ENCODE assay signal across 8 cellular contexts in genomic region chrX:56946201-56946600, GRCh38. TPM values are rescaled to one million over a fixed set of nuclear protein-coding genes. Genes with fewer than 3 reads are reported as not detected.
DNase-seq lines count a peak whose midpoint lies in the region; FAIRE-seq and TF ChIP-seq lines count a peak whose summit lies in the region.
"Not testable (repeated sequence)": the region's sequence is repeated elsewhere in the genome, so short reads cannot be mapped to it uniquely, and the experiment has no call there.

No MANE protein-coding gene starts in this region.

- not testable (repeated sequence) for H3K79me2 ChIP-seq in endothelial cell of umbilical vein (ENCODE audit: control insufficient read depth, insufficient read depth, low read length)

- not testable (repeated sequence) for H4K20me1 ChIP-seq in endothelial cell of umbilical vein (replicated peaks; ENCODE audit: control insufficient read depth, extremely low read depth, insufficient read depth, low read length)

- intact Hi-C loops in endothelial cell of umbilical vein (cut with micrococcal nuclease); thyroid gland (cut with DNase I): not testable (repeated sequence)

- H3K9ac ChIP-seq in endothelial cell of umbilical vein (replicated peaks; ENCODE audit: extremely low read depth, insufficient read depth, low read length) = not testable (repeated sequence)

- H3K9me3 ChIP-seq in endothelial cell of umbilical vein (replicated peaks; ENCODE audit: control insufficient read depth, insufficient read depth, low read length); thyroid gland: not testable (repeated sequence)

- not testable (repeated sequence) for H2AFZ ChIP-seq in endothelial cell of umbilical vein (ENCODE audit: low read depth, low read length)

- not testable (repeated sequence) for H3K4me3 Mint-ChIP-seq in HFFc6

- 15 to 25% methylated on average over 2 of the region's 2 CpGs for WGBS in thyroid gland, 2 donors

- not testable (repeated sequence) for H3K36me3 Mint-ChIP-seq in HFFc6 (ENCODE audit: low read depth)

- not testable (repeated sequence) for H3K27me3 ChIP-seq in endothelial cell of umbilical vein (ENCODE audit: control insufficient read depth in 2 of 2, insufficient read depth in 2 of 2, low read length in 2 of 2); thyroid gland

- CTCF ChIA-PET in endothelial cell of umbilical vein (lab: Charles Lee) = not testable (repeated sequence)

- dilution Hi-C loops in endothelial cell of umbilical vein (cut with MboI; ENCODE audit: extremely low pct_ligation_motif_present, low sequenced_read_pairs) = not testable (repeated sequence)

- peak; percentile 76 for DNase-seq in DMS 273 (lab: John Stamatoyannopoulos, UW; ENCODE audit: unreplicated experiment)
- DNase-seq in HFFc6 = peak; percentile 73
- peak; percentile 85 for DNase-seq in NCI-H2029 (lab: John Stamatoyannopoulos, UW)
- DNase-seq in NCI-H748 (lab: John Stamatoyannopoulos, UW; ENCODE audit: unreplicated experiment) = peak; percentile 48
- DNase-seq in endothelial cell of umbilical vein (ENCODE audit: low read depth, low spot score) = peak; percentile 33
- DNase-seq in kidney tubule cell (ENCODE audit: low spot score) = peak; percentile 75
- DNase-seq in thyroid gland = peak; percentile 42 to 45

- not testable (repeated sequence) for H3K4me2 ChIP-seq in endothelial cell of umbilical vein (ENCODE audit: insufficient read depth, low read length)

- H3K36me3 ChIP-seq in endothelial cell of umbilical vein (ENCODE audit: control insufficient read depth in 2 of 2, extremely low read depth in 1 of 2, insufficient read depth in 2 of 2, low read length in 2 of 2); thyroid gland: not testable (repeated sequence)

- not testable (repeated sequence) for H3K4me3 ChIP-seq in endothelial cell of umbilical vein (replicated peaks in 1 of 3; ENCODE audit: insufficient read depth in 1 of 3, low read depth in 1 of 3, low read length in 3 of 3); thyroid gland (replicated peaks in 1 of 3)

- H3K27ac Mint-ChIP-seq in HFFc6 = not testable (repeated sequence)

- H3K4me1 ChIP-seq in endothelial cell of umbilical vein (ENCODE audit: control insufficient read depth, extremely low read depth, insufficient read depth, low read length); thyroid gland: not testable (repeated sequence)

- H3K27ac ChIP-seq in VCaP = peak overlapping the region; percentile 67
- H3K27ac ChIP-seq in endothelial cell of umbilical vein (ENCODE audit: insufficient read depth, low read depth, low read length); thyroid gland: not testable (repeated sequence)

- H3K4me1 Mint-ChIP-seq in HFFc6 (ENCODE audit: low read depth) = peaks cover 27% of the 10 kb centered on the region

- POLR2A ChIA-PET in endothelial cell of umbilical vein (lab: Charles Lee) = not testable (repeated sequence)

- H3K27me3 Mint-ChIP-seq in HFFc6 (ENCODE audit: insufficient read depth) = not testable (repeated sequence)

- BruUV-seq in endothelial cell of umbilical vein (replicated peaks; lab: Mats Ljungman, UMichigan) = not testable (repeated sequence)

- TF ChIP-seq POLR2A in endothelial cell of umbilical vein (IDR thresholded peaks at IDR 0.05; ENCODE audit: low read depth, low read length); thyroid gland (IDR thresholded peaks at IDR 0.05): not testable (repeated sequence)

- not testable (repeated sequence) for TF ChIP-seq CTCF in HFFc6 (IDR thresholded peaks at IDR 0.05); VCaP (conservative IDR thresholded peaks at IDR 0.05); endothelial cell of umbilical vein (IDR thresholded peaks at IDR 0.05; ENCODE audit: extremely low read depth in 1 of 2, insufficient read depth in 1 of 2, low read depth in 1 of 2, low read length in 2 of 2); thyroid gland (IDR thresholded peaks at IDR 0.05)

- FAIRE-seq in endothelial cell of umbilical vein (lab: Jason Lieb, UNC) = not testable (repeated sequence)

- not testable (repeated sequence) for H3K9me1 ChIP-seq in endothelial cell of umbilical vein (replicated peaks; ENCODE audit: control insufficient read depth, extremely low read depth, insufficient read depth, low read length)

- H3K9me3 Mint-ChIP-seq in HFFc6 = peaks cover 17% of the 10 kb centered on the region; the same call in 1 of the 2 replicates

RNA-seq across cellular contexts. Expression of gene SPIN3, which starts 49.1 kb away (rescaled TPM):
- total RNA-seq in HFFc6 (2021; fragmentation: NEBNext Ultra II Directional; extraction: Animal tissue kit (Norgen Biotek cat#: 25700)) = 1 to 10 TPM; 6.3 to 8.1 (median 7.2) TPM
- total RNA-seq in endothelial cell of umbilical vein = 6.3 TPM in 2 replicates
- 2.3 and 3.0 TPM in 2 replicates for polyA plus RNA-seq in endothelial cell of umbilical vein
- polyA plus RNA-seq in endothelial cell of umbilical vein (2011; cell fraction: cytosol; rRNA removed) = 2.3 and 2.6 TPM in 2 replicates
- polyA plus RNA-seq in endothelial cell of umbilical vein (2011; cell fraction: nucleus; rRNA removed) = 17.0 and 20.3 TPM in 2 replicates
- 3.2 and 3.6 TPM in 2 replicates for polyA plus RNA-seq in endothelial cell of umbilical vein (2012)
- 5.5 and 5.6 TPM in 2 replicates for polyA minus RNA-seq in endothelial cell of umbilical vein
- polyA minus RNA-seq in endothelial cell of umbilical vein (2011; cell fraction: cytosol; rRNA and poly(A)+ RNA removed) = 3.1 TPM
- 9.0 and 13.5 TPM in 2 replicates for polyA minus RNA-seq in endothelial cell of umbilical vein (2011; cell fraction: nucleus; rRNA and poly(A)+ RNA removed)
- 10 to 100 TPM; 12.2 to 17.5 (median 14.1) TPM for total RNA-seq in thyroid gland

Comparison
In these comparisons a context has a peak if more than half of its experiments do, and no peak if none do; other contexts are left out.
1. DNase-seq: peak in every context shown above with its lines; median percentile 85 in NCI-H2029; 76 in DMS 273; 75 in kidney tubule cell; 73 in HFFc6; 48 in NCI-H748; 44 in thyroid gland; 33 in endothelial cell of umbilical vein.